13 cellular contexts compared by ENCODE assay signal in genomic region chr4:39047691-39048090, GRCh38. TPM values are rescaled to one million over a fixed set of nuclear protein-coding genes. Genes with fewer than 3 reads are reported as not detected.
DNase-seq lines count a peak whose midpoint lies in the region; ATAC-seq, FAIRE-seq and TF ChIP-seq lines count a peak whose summit lies in the region.
"Had no signal": no experiment of that assay in that cellular context is flagged by ENCODE, and none has a peak within 500 bp of the region (broad histone marks: within the 10 kb centered on the region; RNA-seq: fewer than 3 reads in every experiment).

No MANE protein-coding gene starts in this region.

- CTCF ChIA-PET in activated CD4-positive, alpha-beta T cell treated with anti-CD3 and anti-CD28 coated beads for 36 hours (lab: Charles Lee), result no interaction called here

- TF ChIP-seq CTCF in KMS-11 (conservative IDR thresholded peaks at IDR 0.05; ENCODE audit: low read depth, low read length), result no peak

- H3K4me2 ChIP-seq in KMS-11, result peak overlapping the region; percentile 13; the same call in 1 of the 2 replicates

- H3K36me3 ChIP-seq in KMS-11 (ENCODE audit: insufficient read depth) (no peaks in the 10 kb centered on the region), small intestine (ENCODE audit: control insufficient read depth in 2 of 2, insufficient read depth in 2 of 2, low read length in 2 of 2) (no peaks in the 10 kb centered on the region)

- H3K27ac Mint-ChIP-seq in activated CD4-positive, alpha-beta T cell treated with anti-CD3 and anti-CD28 coated beads for 36 hours, result peak overlapping the region; percentile 59
- H3K27ac Mint-ChIP-seq in naive thymus-derived CD8-positive, alpha-beta T cell, result peak overlapping the region in 7 of 10 donors; percentile 8 to 84 (median 60)

- intact Hi-C loops in activated CD4-positive, alpha-beta T cell treated with anti-CD3 and anti-CD28 coated beads for 36 hours (cut with DNase I, micrococcal nuclease), result loop anchor here (5.0 to 10.0 kb wide), 4 partner anchors 135 to 1363 kb away; partner anchors contain the start of genes RELL1 (in 1 of the 2), UGDH (in 1 of the 2) and WDR19 (in 1 of the 2)

- H3K27ac ChIP-seq in KMS-11 (no peak overlapping the region), angular gyrus (ENCODE audit: low read depth, low read length) (peak overlapping the region; percentile 12), small intestine (ENCODE audit: low read depth in 1 of 2, low read length in 1 of 2) (peak overlapping the region in 1 of 2 donors; percentile 45)

- peak overlapping the region; percentile 18 for H3K4me3 Mint-ChIP-seq in activated CD4-positive, alpha-beta T cell treated with anti-CD3 and anti-CD28 coated beads for 36 hours
- peak overlapping the region in 7 of 10 donors; percentile 13 to 98 (median 34) for H3K4me3 Mint-ChIP-seq in naive thymus-derived CD8-positive, alpha-beta T cell

- H4K20me1 ChIP-seq in KMS-11 (ENCODE audit: insufficient read depth), result no peaks in the 10 kb centered on the region

- WGBS in small intestine, 3 donors, result 68 to 84% (median 71%) methylated on average over 2 of the region's 2 CpGs

- H3K79me2 ChIP-seq in KMS-11 (ENCODE audit: insufficient read depth, low read depth), result no peaks in the 10 kb centered on the region

- POLR2A ChIA-PET in activated CD4-positive, alpha-beta T cell treated with anti-CD3 and anti-CD28 coated beads for 36 hours (lab: Charles Lee), result no interaction called here
- POLR2A ChIA-PET in naive thymus-derived CD8-positive, alpha-beta T cell (lab: Charles Lee), result interaction anchor here (0.8 kb wide), 1 partner anchor 19 kb away, joined by 3 read pairs; no protein-coding TSS in a partner anchor

- no peaks in the 10 kb centered on the region for H3K9me3 Mint-ChIP-seq in activated CD4-positive, alpha-beta T cell treated with anti-CD3 and anti-CD28 coated beads for 36 hours (ENCODE audit: low read depth)
- H3K9me3 Mint-ChIP-seq in naive thymus-derived CD8-positive, alpha-beta T cell, result no peaks in the 10 kb centered on the region

- H3K4me1 ChIP-seq in KMS-11 (ENCODE audit: low read depth, poor library complexity, severe bottlenecking) (peaks cover 25% of the 10 kb centered on the region), small intestine (ENCODE audit: control insufficient read depth in 2 of 2, insufficient read depth in 1 of 2, low read depth in 1 of 2, low read length in 1 of 2) (peaks cover 0 to 2% of the 10 kb centered on the region in 2 donors)

- DNase-seq in activated CD4-positive, alpha-beta T cell treated with anti-CD3 and anti-CD28 coated beads for 36 hours, result no peak
- no peak for DNase-seq in activated CD4-positive, alpha-beta T cell treated with anti-CD3 and anti-CD28 coated beads for 48 hours
- no peak for DNase-seq in naive thymus-derived CD8-positive, alpha-beta T cell
- DNase-seq in small intestine, result no peak
- DNase-seq: aorta, NCI-H1417 treated with DMSO at 0.1 percent for 48 hours, NCI-H345, OCI-M1 had no signal

- H3K4me1 Mint-ChIP-seq in activated CD4-positive, alpha-beta T cell treated with anti-CD3 and anti-CD28 coated beads for 36 hours, result peaks cover 51% of the 10 kb centered on the region
- peaks cover 21 to 70% (median 56%) of the 10 kb centered on the region in 4 donors for H3K4me1 Mint-ChIP-seq in naive thymus-derived CD8-positive, alpha-beta T cell

- no peak overlapping the region for H2AFZ ChIP-seq in KMS-11 (ENCODE audit: low read depth)

- no peak for FAIRE-seq in small intestine (lab: Jason Lieb, UNC)
- FAIRE-seq: keratinocyte had no signal

- H3K4me3 ChIP-seq in KMS-11 (IDR thresholded peaks at IDR 0.05; ENCODE audit: insufficient read depth, low read depth, low read length) (no peak overlapping the region), small intestine (ENCODE audit: low read depth in 1 of 2, low read length in 2 of 2) (no peak overlapping the region)

- H3K27me3 ChIP-seq in KMS-11 (ENCODE audit: insufficient read depth, low read depth) (no peaks in the 10 kb centered on the region), small intestine (ENCODE audit: control insufficient read depth in 2 of 2, insufficient read depth in 2 of 2, low read length in 2 of 2) (no peaks in the 10 kb centered on the region)

- no peaks in the 10 kb centered on the region for H3K9me3 ChIP-seq in small intestine (ENCODE audit: control insufficient read depth, low read depth)

- peaks cover 16% of the 10 kb centered on the region for H3K36me3 Mint-ChIP-seq in activated CD4-positive, alpha-beta T cell treated with anti-CD3 and anti-CD28 coated beads for 36 hours (ENCODE audit: low read depth)
- H3K36me3 Mint-ChIP-seq in naive thymus-derived CD8-positive, alpha-beta T cell, result no peaks in the 10 kb centered on the region

- no peak for ATAC-seq in activated CD4-positive, alpha-beta T cell treated with anti-CD3 and anti-CD28 coated beads for 36 hours
- no peak for ATAC-seq in naive thymus-derived CD8-positive, alpha-beta T cell
- ATAC-seq in GM18907 (IDR thresholded peaks at IDR 0.05; ENCODE audit: unreplicated experiment) (no peak), HG02642 (IDR thresholded peaks at IDR 0.05; ENCODE audit: poor library complexity, unreplicated experiment) (no peak)

- H3K9ac ChIP-seq in KMS-11, result no peak overlapping the region

- H3K27me3 Mint-ChIP-seq in activated CD4-positive, alpha-beta T cell treated with anti-CD3 and anti-CD28 coated beads for 36 hours, result no peaks in the 10 kb centered on the region
- no peaks in the 10 kb centered on the region for H3K27me3 Mint-ChIP-seq in naive thymus-derived CD8-positive, alpha-beta T cell

RNA-seq across cellular contexts. Expression of gene KLHL5, which starts 14.3 kb away (rescaled TPM):
- total RNA-seq in activated CD4-positive, alpha-beta T cell treated with anti-CD3 and anti-CD28 coated beads for 36 hours, result 10 to 100 TPM; 11.6 to 14.3 TPM
- total RNA-seq in naive thymus-derived CD8-positive, alpha-beta T cell, result 10 to 100 TPM; 14.1 to 14.9 TPM
- polyA plus RNA-seq in naive thymus-derived CD8-positive, alpha-beta T cell, result 1 to 10 TPM; 3.9 to 5.6 (median 4.7) TPM
- 10 to 100 TPM in 1 of 3 donors, 1 to 10 TPM in 2; 4.5 to 10.8 (median 7.8) TPM for polyA plus RNA-seq in small intestine

RNA-seq across cellular contexts. Expression of gene TMEM156, which starts 15.5 kb away (rescaled TPM):
- total RNA-seq in activated CD4-positive, alpha-beta T cell treated with anti-CD3 and anti-CD28 coated beads for 36 hours, result 10 to 100 TPM; 14.3 to 15.4 TPM
- total RNA-seq in naive thymus-derived CD8-positive, alpha-beta T cell, result 1 to 10 TPM; 7.8 to 9.4 TPM
- 10 to 100 TPM; 18.2 to 26.9 (median 21.5) TPM for polyA plus RNA-seq in naive thymus-derived CD8-positive, alpha-beta T cell
- 1 to 10 TPM in 2 of 3 donors, not detected in 1; 1.4 to 2.2 TPM for polyA plus RNA-seq in small intestine
